12 cellular contexts compared by ENCODE assay signal in genomic region chr17:38416840-38417209, GRCh38. TPM values are rescaled to one million over a fixed set of nuclear protein-coding genes. Genes with fewer than 3 reads are reported as not detected.
A peak's percentile ranks its signal among the peaks of the same experiment; 100 is the strongest.
DNase-seq lines count a peak whose midpoint lies in the region; TF ChIP-seq lines count a peak whose summit lies in the region.
"Had no signal": no experiment of that assay in that cellular context is flagged by ENCODE, and none has a peak within 500 bp of the region (broad histone marks: within the 10 kb centered on the region; RNA-seq: fewer than 3 reads in every experiment).

No MANE protein-coding gene starts in this region.

- H3K4me3 ChIP-seq in Caco-2 (ENCODE audit: low read depth, low read length) (no peak overlapping the region), KMS-11 (IDR thresholded peaks at IDR 0.05; ENCODE audit: insufficient read depth, low read depth, low read length) (no peak overlapping the region), fibroblast of pulmonary artery (replicated peaks; ENCODE audit: low read depth, low read length) (no peak overlapping the region), SK-N-SH (ENCODE audit: low read depth in 2 of 2, low read length in 1 of 2) (no peak overlapping the region)
- H3K4me3 ChIP-seq: spleen had no signal

- H3K27me3 Mint-ChIP-seq in Caco-2 (ENCODE audit: insufficient read depth, unreplicated experiment): no peaks in the 10 kb centered on the region
- peaks cover 54% of the 10 kb centered on the region for H3K27me3 Mint-ChIP-seq in activated T-cell treated with anti-CD3 and anti-CD28 coated beads, Interleukin-2, amount 50 U/mL, for 24 hours

- no peak overlapping the region for H3K4me3 Mint-ChIP-seq in Caco-2 (ENCODE audit: unreplicated experiment)
- no peak overlapping the region for H3K4me3 Mint-ChIP-seq in activated T-cell treated with anti-CD3 and anti-CD28 coated beads, Interleukin-2, amount 50 U/mL, for 24 hours

- H3K4me2 ChIP-seq in KMS-11 (peak overlapping the region; percentile 100), SK-N-SH (no peak overlapping the region)

- DNase-seq in Caco-2 (no peak), NOMO-1 (lab: John Stamatoyannopoulos, UW; ENCODE audit: unreplicated experiment in 2 of 2) (peak; percentile 25 to 29), fibroblast of pulmonary artery (ENCODE audit: low read depth) (peak; percentile 19), SK-N-SH (no peak), occipital lobe (lab: John Stamatoyannopoulos, UW) (no peak)
- DNase-seq in stimulated activated CD4-positive, alpha-beta T cell treated with anti-CD3 and anti-CD28 coated beads, Interleukin-4, amount 100 ng/mL, for 4 hours: no peak
- DNase-seq in activated T-cell treated with anti-CD3 and anti-CD28 coated beads, Interleukin-2, amount 50 U/mL, for 24 hours: no peak
- DNase-seq: activated CD8-positive, alpha-beta memory T cell treated with anti-CD3 and anti-CD28 coated beads for 24 hours; activated effector memory CD4-positive, alpha-beta T cell treated with Interleukin-2 at 50 U/mL for 16 hours; NCI-H1105; spleen had no signal

- 90% methylated on average over 1 of the region's 1 CpG for WGBS in SK-N-SH (ENCODE audit: low lambda C conversion rate)

- TF ChIP-seq EP300 in SK-N-SH (IDR thresholded peaks at IDR 0.05; ENCODE audit: borderline replicate concordance in 1 of 2, low read depth in 1 of 2, low read length in 1 of 2): no peak

- H3K36me3 Mint-ChIP-seq in Caco-2 (ENCODE audit: insufficient read depth, unreplicated experiment): peaks cover 7% of the 10 kb centered on the region
- no peaks in the 10 kb centered on the region for H3K36me3 Mint-ChIP-seq in activated T-cell treated with anti-CD3 and anti-CD28 coated beads, Interleukin-2, amount 50 U/mL, for 24 hours (ENCODE audit: low read depth)

- CTCF ChIA-PET in Caco-2 (lab: Charles Lee) (no interaction called here), SK-N-SH (lab: Yijun Ruan, JAX) (interaction anchor here (1.0 to 16.7 kb wide), 5 partner anchors 9 to 247 kb away, joined by 3 to 423 read pairs (median 4); partner anchors contain the start of genes GPR179 and SOCS7)

- H3F3A ChIP-seq in SK-N-SH (replicated peaks; ENCODE audit: insufficient read depth): no peaks in the 10 kb centered on the region

- no peak overlapping the region for H3K9ac ChIP-seq in KMS-11
- H3K9ac ChIP-seq in SK-N-SH: no peak overlapping the region

- H3K9me3 ChIP-seq in Caco-2 (no peaks in the 10 kb centered on the region), SK-N-SH (no peaks in the 10 kb centered on the region)
- H3K9me3 ChIP-seq: spleen had no signal

- peak overlapping the region; percentile 99; the same call in 1 of the 2 replicates for H3K27ac ChIP-seq in KMS-11
- no peak overlapping the region for H3K27ac ChIP-seq in SK-N-SH (ENCODE audit: low read depth in 2 of 2, low read length in 1 of 2)
- H3K27ac ChIP-seq: spleen had no signal

- H3K36me3 ChIP-seq in Caco-2 (ENCODE audit: control insufficient read depth, insufficient read depth, low read length) (no peaks in the 10 kb centered on the region), KMS-11 (ENCODE audit: insufficient read depth) (no peaks in the 10 kb centered on the region), SK-N-SH (replicated peaks in 1 of 2; ENCODE audit: control insufficient read depth in 1 of 2, insufficient read depth in 2 of 2, low read length in 1 of 2) (no peaks in the 10 kb centered on the region)
- H3K36me3 ChIP-seq: spleen had no signal

- no TSS peak for BruUV-seq in Caco-2 (replicated peaks; lab: Mats Ljungman, UMichigan)

- H2AFZ ChIP-seq in KMS-11 (ENCODE audit: low read depth) (peak overlapping the region; percentile 47; the same call in 1 of the 2 replicates), SK-N-SH (ENCODE audit: low read depth) (no peak overlapping the region)

- H3K27ac Mint-ChIP-seq in Caco-2 (ENCODE audit: unreplicated experiment): peak overlapping the region; percentile 45
- no peak overlapping the region for H3K27ac Mint-ChIP-seq in activated T-cell treated with anti-CD3 and anti-CD28 coated beads, Interleukin-2, amount 50 U/mL, for 24 hours

- no peaks in the 10 kb centered on the region for H3K9me2 ChIP-seq in SK-N-SH

- no peaks in the 10 kb centered on the region for H3K79me2 ChIP-seq in KMS-11 (ENCODE audit: insufficient read depth, low read depth)
- H3K79me2 ChIP-seq in SK-N-SH (ENCODE audit: insufficient read depth): no peaks in the 10 kb centered on the region

- no peak for TF ChIP-seq CTCF in Caco-2 (IDR thresholded peaks at IDR 0.05; ENCODE audit: insufficient read depth in 1 of 2, low read depth in 1 of 2, low read length in 1 of 2, severe bottlenecking in 1 of 2, unreplicated experiment in 1 of 2)
- TF ChIP-seq CTCF in KMS-11 (conservative IDR thresholded peaks at IDR 0.05; ENCODE audit: low read depth, low read length): no peak
- no peak for TF ChIP-seq CTCF in fibroblast of pulmonary artery (IDR thresholded peaks at IDR 0.05; ENCODE audit: low read length, missing control alignments)
- TF ChIP-seq CTCF in SK-N-SH (IDR thresholded peaks at IDR 0.05): no peak

- no peaks in the 10 kb centered on the region for H3K9me3 Mint-ChIP-seq in Caco-2 (ENCODE audit: unreplicated experiment)
- no peaks in the 10 kb centered on the region for H3K9me3 Mint-ChIP-seq in activated T-cell treated with anti-CD3 and anti-CD28 coated beads, Interleukin-2, amount 50 U/mL, for 24 hours

- POLR2A ChIA-PET in Caco-2 (lab: Charles Lee) (no interaction called here), SK-N-SH (lab: Yijun Ruan, JAX) (interaction anchor here (1.3 kb wide), 1 partner anchor 75 kb away, joined by 3 read pairs; no protein-coding TSS in a partner anchor)

- H3K27me3 ChIP-seq in Caco-2 (replicated peaks; ENCODE audit: control insufficient read depth, insufficient read depth, low read length): no peaks in the 10 kb centered on the region
- no peaks in the 10 kb centered on the region; the same call in 1 of the 2 replicates for H3K27me3 ChIP-seq in KMS-11 (ENCODE audit: insufficient read depth, low read depth)
- H3K27me3 ChIP-seq in SK-N-SH (ENCODE audit: insufficient read depth): no peaks in the 10 kb centered on the region

- H3K4me1 ChIP-seq in Caco-2: peaks cover 23% of the 10 kb centered on the region
- peaks cover 39% of the 10 kb centered on the region for H3K4me1 ChIP-seq in KMS-11 (ENCODE audit: low read depth, poor library complexity, severe bottlenecking)
- peaks cover 13 to 63% of the 10 kb centered on the region in 2 experiments; a peak in 3 of 4 replicates for H3K4me1 ChIP-seq in SK-N-SH (ENCODE audit: control insufficient read depth in 1 of 2, insufficient read depth in 2 of 2, low read depth in 1 of 2, low read length in 1 of 2)

- peaks cover 14% of the 10 kb centered on the region for H3K4me1 Mint-ChIP-seq in Caco-2 (ENCODE audit: low read depth, unreplicated experiment)
- peaks cover 9% of the 10 kb centered on the region for H3K4me1 Mint-ChIP-seq in activated T-cell treated with anti-CD3 and anti-CD28 coated beads, Interleukin-2, amount 50 U/mL, for 24 hours (ENCODE audit: low read depth)

- TF ChIP-seq RAD21 in SK-N-SH (IDR thresholded peaks at IDR 0.05; ENCODE audit: low read length): no peak

- intact Hi-C loops in Caco-2 (cut with micrococcal nuclease; ENCODE audit: unreplicated experiment): no loop called here

- no peaks in the 10 kb centered on the region for H4K20me1 ChIP-seq in KMS-11 (ENCODE audit: insufficient read depth)
- H4K20me1 ChIP-seq in SK-N-SH (ENCODE audit: insufficient read depth): no peaks in the 10 kb centered on the region

TF ChIP-seq in SK-N-SH, 30 proteins besides CTCF, POLR2A, EP300 and RAD21:
- TF ChIP-seq MXI1 (IDR thresholded peaks at IDR 0.05; ENCODE audit: low read depth, low read length): no peak
- TF ChIP-seq TCF12 (IDR thresholded peaks at IDR 0.05): no peak
- no peak for TF ChIP-seq SIN3A (IDR thresholded peaks at IDR 0.05; ENCODE audit: borderline replicate concordance, low read depth, low read length)
- no peak for TF ChIP-seq USF1 (IDR thresholded peaks at IDR 0.05; ENCODE audit: borderline replicate concordance, low read depth)
- no peak for TF ChIP-seq RCOR1 (IDR thresholded peaks at IDR 0.05; ENCODE audit: low read length)
- TF ChIP-seq GATA2 (CRISPR knock-in tag; IDR thresholded peaks at IDR 0.05): no peak
- TF ChIP-seq ELF1 (IDR thresholded peaks at IDR 0.05): no peak
- no peak for TF ChIP-seq ZBTB33 (IDR thresholded peaks at IDR 0.05; ENCODE audit: borderline replicate concordance, low read depth)
- no peak for TF ChIP-seq MEF2A (IDR thresholded peaks at IDR 0.05; ENCODE audit: borderline replicate concordance, low read depth)
- no peak for TF ChIP-seq CHD2 (IDR thresholded peaks at IDR 0.05; ENCODE audit: low read length, partially characterized antibody)
- no peak for TF ChIP-seq JUND (IDR thresholded peaks at IDR 0.05)
- no peak for TF ChIP-seq NRF1 (IDR thresholded peaks at IDR 0.05; ENCODE audit: low read depth, low read length)
- no peak for TF ChIP-seq NFIC (IDR thresholded peaks at IDR 0.05; ENCODE audit: borderline replicate concordance)
- TF ChIP-seq EZH2phosphoT487 (IDR thresholded peaks at IDR 0.05; ENCODE audit: borderline replicate concordance, low read depth): no peak
- TF ChIP-seq GABPA (IDR thresholded peaks at IDR 0.05; ENCODE audit: low read depth): no peak

RNA-seq across cellular contexts. Expression of gene ARHGAP23, which starts 11.4 kb away (rescaled TPM):
- 69.7 and 83.5 TPM in 2 replicates for total RNA-seq in Caco-2 (2022)
- 10.6 and 19.2 TPM in 2 replicates for polyA plus RNA-seq in SK-N-SH (2012; rRNA removed)
- polyA plus RNA-seq in SK-N-SH (2012; cell fraction: cytosol; rRNA removed): 14.2 and 19.1 TPM in 2 replicates
- polyA plus RNA-seq in SK-N-SH (2012; cell fraction: nucleus; rRNA removed): 31.5 and 36.7 TPM in 2 replicates
- 42.9 TPM for total RNA-seq in occipital lobe

Comparison
In these comparisons a context has a peak if more than half of its experiments do, and no peak if none do; other contexts are left out.
1. DNase-seq: peak in NOMO-1 (2 of 2) and fibroblast of pulmonary artery (single experiment); none in Caco-2 (0 of 2), SK-N-SH (single experiment), stimulated activated CD4-positive, alpha-beta T cell treated with anti-CD3 and anti-CD28 coated beads, Interleukin-4, amount 100 ng/mL, for 4 hours (0 of 2), occipital lobe (single experiment) and activated T-cell treated with anti-CD3 and anti-CD28 coated beads, Interleukin-2, amount 50 U/mL, for 24 hours (single experiment).